Comparison of ENCODE assay signal across 28 cellular contexts in the genomic region with DNA sequence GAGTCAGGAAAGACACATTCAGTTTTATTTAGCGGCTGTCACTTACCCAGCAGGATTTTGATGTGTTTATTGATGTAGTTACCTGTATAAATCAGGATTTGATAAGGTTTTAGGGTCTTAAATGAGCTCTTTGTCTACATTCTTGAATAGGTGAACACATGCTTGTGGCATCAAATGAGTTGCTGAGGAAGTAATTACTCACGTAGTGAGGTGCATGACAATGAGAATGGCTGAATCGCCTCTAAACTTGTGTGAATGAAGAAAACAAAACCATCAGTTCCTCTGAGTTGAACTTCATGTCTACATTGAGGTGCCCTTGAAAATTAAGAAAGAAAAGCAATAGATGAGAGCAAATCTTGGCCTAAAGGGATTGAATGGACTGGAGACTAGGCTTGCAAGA.
DNase-seq lines count a peak whose midpoint lies in the region; ATAC-seq and TF ChIP-seq lines count a peak whose summit lies in the region.
"Had no signal": no experiment of that assay in that cellular context is flagged by ENCODE, and none has a peak within 500 bp of the region (broad histone marks: within the 10 kb centered on the region; RNA-seq: fewer than 3 reads in every experiment).

No MANE protein-coding gene starts in this region.

- peak; percentile 47 to 55 for ATAC-seq in activated naive CD4-positive, alpha-beta T cell treated with anti-CD3 and anti-CD28 coated beads, Interleukin-2, amount 50 U/mL, for 72 hours
- peak; percentile 53 for ATAC-seq in activated T-helper 17 cell treated with anti-CD3 and anti-CD28 coated beads, Interleukin-2, amount 50 U/mL, for 72 hours (replicated peaks)
- no peak for ATAC-seq in GM21528 (IDR thresholded peaks at IDR 0.05; ENCODE audit: low FRiP score, unreplicated experiment)
- ATAC-seq: Panc1 had no signal

- DNase-seq in activated CD4-positive, alpha-beta T cell treated with anti-CD3 and anti-CD28 coated beads, Interleukin-2, amount 10 ng/mL, durations not matched to agents 24 days and 14 days: peak; percentile 50
- no peak for DNase-seq in activated CD4-positive, alpha-beta T cell treated with anti-CD3 and anti-CD28 coated beads, Interleukin-2, amount 50 U/mL, for 1 hour
- no peak for DNase-seq in activated naive CD4-positive, alpha-beta T cell treated with anti-CD3 and anti-CD28 coated beads, Interleukin-2, amount 50 U/mL, for 72 hours (ENCODE audit: low spot score in 2 of 2)
- DNase-seq in activated naive CD4-positive, alpha-beta T cell (lab: John Stamatoyannopoulos, UW): no peak
- DNase-seq in MM.1S: no peak
- no peak for DNase-seq in foreskin fibroblast
- DNase-seq: 8988T, ACHN, BE2C, Calu3, DMS79 treated with DMSO at 0.1 percent for 48 hours, GF-D8, H7, NCI-H1092, NCI-H1417 treated with DMSO at 0.1 percent for 48 hours, NCI-H1694 treated with DMSO at 0.1 percent for 48 hours, NCI-H2081, NCI-H2227 treated with DMSO at 0.1 percent for 48 hours, NCI-H510A, SHP77 had no signal

- no peak overlapping the region for H3K9ac ChIP-seq in MM.1S (ENCODE audit: low read length)
- H3K9ac ChIP-seq: KMS-11 had no signal

- H3K4me1 ChIP-seq in MM.1S (ENCODE audit: low read length): peaks cover 11% of the 10 kb centered on the region; the same call in 1 of the 2 replicates
- H3K4me1 ChIP-seq: BE2C had no signal

- no peak overlapping the region for H3K4me2 ChIP-seq in MM.1S (ENCODE audit: low read depth, low read length)
- H3K4me2 ChIP-seq: KMS-11 had no signal

- no peak overlapping the region for H3K27ac ChIP-seq in MM.1S (ENCODE audit: low read length)
- H3K27ac ChIP-seq: HL-60, KMS-11, RWPE1 had no signal

- H3K9me3 Mint-ChIP-seq in activated CD4-positive, alpha-beta T cell treated with anti-CD3 and anti-CD28 coated beads, Interleukin-2, amount 10 ng/mL, durations not matched to agents 24 days and 14 days: peaks cover 21% of the 10 kb centered on the region
- peaks cover 0 to 20% of the 10 kb centered on the region in 2 donors for H3K9me3 Mint-ChIP-seq in activated naive CD4-positive, alpha-beta T cell treated with anti-CD3 and anti-CD28 coated beads, Interleukin-2, amount 50 U/mL, for 72 hours
- no peaks in the 10 kb centered on the region for H3K9me3 Mint-ChIP-seq in activated T-helper 17 cell treated with anti-CD3 and anti-CD28 coated beads, Interleukin-2, amount 50 U/mL, for 72 hours

- peak overlapping the region; percentile 52 for H3K4me3 Mint-ChIP-seq in activated CD4-positive, alpha-beta T cell treated with anti-CD3 and anti-CD28 coated beads, Interleukin-2, amount 10 ng/mL, durations not matched to agents 24 days and 14 days
- H3K4me3 Mint-ChIP-seq in activated T-helper 17 cell treated with anti-CD3 and anti-CD28 coated beads, Interleukin-2, amount 50 U/mL, for 72 hours: peak overlapping the region; percentile 69
- H3K4me3 Mint-ChIP-seq: CD14-positive monocyte, IgD-negative memory B cell had no signal

- no peaks in the 10 kb centered on the region for H3F3A ChIP-seq in MM.1S (ENCODE audit: insufficient read depth, low read length)

- no peaks in the 10 kb centered on the region for H3K79me2 ChIP-seq in MM.1S (ENCODE audit: low read length)

- peak overlapping the region; percentile 80 for H3K27ac Mint-ChIP-seq in activated CD4-positive, alpha-beta T cell treated with anti-CD3 and anti-CD28 coated beads, Interleukin-2, amount 10 ng/mL, durations not matched to agents 24 days and 14 days
- H3K27ac Mint-ChIP-seq in activated naive CD4-positive, alpha-beta T cell treated with anti-CD3 and anti-CD28 coated beads, Interleukin-2, amount 50 U/mL, for 72 hours: peak overlapping the region; percentile 3 to 61
- H3K27ac Mint-ChIP-seq in activated T-helper 17 cell treated with anti-CD3 and anti-CD28 coated beads, Interleukin-2, amount 50 U/mL, for 72 hours: peak overlapping the region; percentile 81
- H3K27ac Mint-ChIP-seq: CD14-positive monocyte, IgD-negative memory B cell had no signal

- no peak for TF ChIP-seq CTCF in MM.1S (IDR thresholded peaks at IDR 0.05; ENCODE audit: low read length)
- no peak for TF ChIP-seq CTCF in foreskin fibroblast (IDR thresholded peaks at IDR 0.05; ENCODE audit: low read depth, low read length)

- no peak overlapping the region for H2AFZ ChIP-seq in MM.1S (ENCODE audit: low read length)

- H3K27me3 Mint-ChIP-seq in activated CD4-positive, alpha-beta T cell treated with anti-CD3 and anti-CD28 coated beads, Interleukin-2, amount 10 ng/mL, durations not matched to agents 24 days and 14 days: no peaks in the 10 kb centered on the region
- H3K27me3 Mint-ChIP-seq in activated T-helper 17 cell treated with anti-CD3 and anti-CD28 coated beads, Interleukin-2, amount 50 U/mL, for 72 hours: no peaks in the 10 kb centered on the region

- no peaks in the 10 kb centered on the region for H3K9me2 ChIP-seq in MM.1S (replicated peaks; ENCODE audit: insufficient read depth, low read length)

- H4K20me1 ChIP-seq in MM.1S (ENCODE audit: insufficient read depth, low read length): no peaks in the 10 kb centered on the region

- no peaks in the 10 kb centered on the region for H3K36me3 ChIP-seq in MM.1S (replicated peaks; ENCODE audit: insufficient read depth, low read length)
- H3K36me3 ChIP-seq: BE2C had no signal

- no peak overlapping the region for H3K4me3 ChIP-seq in MM.1S (ENCODE audit: low read length)
- no peak overlapping the region for H3K4me3 ChIP-seq in foreskin fibroblast (ENCODE audit: low read depth in 1 of 2, low read length in 2 of 2)

- H3K36me3 Mint-ChIP-seq in activated CD4-positive, alpha-beta T cell treated with anti-CD3 and anti-CD28 coated beads, Interleukin-2, amount 10 ng/mL, durations not matched to agents 24 days and 14 days (ENCODE audit: low read depth): peaks cover 6% of the 10 kb centered on the region
- H3K36me3 Mint-ChIP-seq in activated naive CD4-positive, alpha-beta T cell treated with anti-CD3 and anti-CD28 coated beads, Interleukin-2, amount 50 U/mL, for 72 hours: peaks cover 7 to 25% of the 10 kb centered on the region in 2 donors
- H3K36me3 Mint-ChIP-seq in activated T-helper 17 cell treated with anti-CD3 and anti-CD28 coated beads, Interleukin-2, amount 50 U/mL, for 72 hours (ENCODE audit: low read depth): no peaks in the 10 kb centered on the region
- H3K36me3 Mint-ChIP-seq: CD14-positive monocyte, IgD-negative memory B cell had no signal

- H3K4me1 Mint-ChIP-seq in activated CD4-positive, alpha-beta T cell treated with anti-CD3 and anti-CD28 coated beads, Interleukin-2, amount 10 ng/mL, durations not matched to agents 24 days and 14 days: peaks cover 46% of the 10 kb centered on the region
- peaks cover 37% of the 10 kb centered on the region for H3K4me1 Mint-ChIP-seq in activated T-helper 17 cell treated with anti-CD3 and anti-CD28 coated beads, Interleukin-2, amount 50 U/mL, for 72 hours
- H3K4me1 Mint-ChIP-seq: CD14-positive monocyte, IgD-negative memory B cell had no signal

- H3K27me3 ChIP-seq in MM.1S (replicated peaks; ENCODE audit: insufficient read depth, low read length): no peaks in the 10 kb centered on the region
- H3K27me3 ChIP-seq: BE2C had no signal

- intact Hi-C loops in activated CD4-positive, alpha-beta T cell treated with anti-CD3 and anti-CD28 coated beads, Interleukin-2, amount 10 ng/mL, durations not matched to agents 24 days and 14 days (cut with micrococcal nuclease): no loop called here

- H3K9me3 ChIP-seq in MM.1S (replicated peaks; ENCODE audit: insufficient read depth, low read length): no peaks in the 10 kb centered on the region; the same call in 1 of the 2 replicates
- H3K9me3 ChIP-seq: BE2C had no signal
